Comparison of ENCODE assay signal across 8 cellular contexts in genomic region chr18:63367241-63367953, GRCh38. TPM values are rescaled to one million over a fixed set of nuclear protein-coding genes. Genes with fewer than 3 reads are reported as not detected.
DNase-seq lines count a peak whose midpoint lies in the region; ATAC-seq and TF ChIP-seq lines count a peak whose summit lies in the region.

No MANE protein-coding gene starts in this region.

- 0% methylated on average over 4 to 8 of the region's 66 CpGs for WGBS in esophagus squamous epithelium, 2 donors

- DNase-seq in DMS79 (lab: John Stamatoyannopoulos, UW) (peak; percentile 95), KBM-7 (peak; percentile 98), Panc1 (ENCODE audit: low read depth, low spot score) (peak; percentile 89), activated T-helper 1 cell treated with Interleukin-2 at 50 U/mL for 16 hours (ENCODE audit: low read depth) (peak; percentile 69), esophagus squamous epithelium (lab: John Stamatoyannopoulos, UW) (peak; percentile 43)
- DNase-seq in stimulated activated CD8-positive, alpha-beta memory T cell treated with anti-CD3 and anti-CD28 coated beads, Interleukin-7, amount 100 ng/mL, for 4 hours (ENCODE audit: low read depth in 2 of 2): peak; percentile 39 to 78

- H3K4me1 ChIP-seq in Panc1 (ENCODE audit: control insufficient read depth, insufficient read depth, low read length) (peaks cover 4% of the 10 kb centered on the region), esophagus squamous epithelium (peaks cover 0 to 35% (median 6%) of the 10 kb centered on the region in 3 donors), muscle layer of duodenum (ENCODE audit: control insufficient read depth in 1 of 2, insufficient read depth in 2 of 2, low read length in 2 of 2) (peaks cover 0 to 6% of the 10 kb centered on the region in 2 donors)

- no TSS peak for BruUV-seq in Panc1 (replicated peaks; lab: Mats Ljungman, UMichigan)

- CTCF ChIA-PET in Panc1 (lab: Charles Lee): no interaction called here

- peaks cover 2% of the 10 kb centered on the region; the same call in 1 of the 2 replicates for H3K36me3 ChIP-seq in Panc1 (ENCODE audit: control insufficient read depth, insufficient read depth, low read length)
- H3K36me3 ChIP-seq in esophagus squamous epithelium: peaks cover 0 to 6% (median 0%) of the 10 kb centered on the region in 3 donors
- H3K36me3 ChIP-seq in muscle layer of duodenum (ENCODE audit: control insufficient read depth in 1 of 2, insufficient read depth in 2 of 2, low read length in 2 of 2): peaks cover 2 to 4% of the 10 kb centered on the region in 2 donors

- POLR2A ChIA-PET in Panc1 (lab: Charles Lee): interaction anchor here (0.7 kb wide), 1 partner anchor 419 kb away, joined by 7 read pairs; no protein-coding TSS in a partner anchor

- in situ Hi-C loops in KBM-7 (cut with MboI; ENCODE audit: low pct_unique_long_range_greater_than_20kb, low sequenced_read_pairs): no loop called here
- in situ Hi-C loops in Panc1 (cut with HindIII; ENCODE audit: low pct_unique_long_range_greater_than_20kb, low sequenced_read_pairs): no loop called here

- intact Hi-C loops in Panc1 (cut with micrococcal nuclease; ENCODE audit: unreplicated experiment): no loop called here
- intact Hi-C loops in esophagus squamous epithelium (cut with DNase I): loop anchor here (5.0 kb wide), 1 partner anchor 70 kb away; no protein-coding TSS in a partner anchor

- ATAC-seq in GM21723 (IDR thresholded peaks at IDR 0.05; ENCODE audit: unreplicated experiment): peak; percentile 90
- ATAC-seq in Panc1: peak; percentile 97

- H3K4me3 ChIP-seq in Panc1 (ENCODE audit: low read depth in 2 of 2, low read length in 2 of 2): peak overlapping the region; percentile 87 to 89
- H3K4me3 ChIP-seq in esophagus squamous epithelium: peak overlapping the region; percentile 81 to 98 (median 88)
- H3K4me3 ChIP-seq in muscle layer of duodenum (ENCODE audit: low read depth in 1 of 2, low read length in 2 of 2): peak overlapping the region; percentile 92 to 97

- H3K9me3 ChIP-seq in Panc1 (ENCODE audit: control insufficient read depth, insufficient read depth, low read depth, low read length) (no peaks in the 10 kb centered on the region), esophagus squamous epithelium (no peaks in the 10 kb centered on the region), muscle layer of duodenum (ENCODE audit: control insufficient read depth in 1 of 2, low read length in 2 of 2) (no peaks in the 10 kb centered on the region)

- peak in 2 of 4 donors; percentile 84 to 87 for TF ChIP-seq POLR2A in esophagus squamous epithelium (IDR thresholded peaks at IDR 0.05)

- H3K27me3 ChIP-seq in Panc1 (ENCODE audit: control insufficient read depth, insufficient read depth, low read length) (no peaks in the 10 kb centered on the region), esophagus squamous epithelium (no peaks in the 10 kb centered on the region), muscle layer of duodenum (ENCODE audit: low read depth, low read length) (no peaks in the 10 kb centered on the region)

- TF ChIP-seq CTCF in Panc1 (IDR thresholded peaks at IDR 0.05): no peak
- peak in 1 of 6 experiments; percentile 3 for TF ChIP-seq CTCF in esophagus squamous epithelium (IDR thresholded peaks at IDR 0.05)

- peak overlapping the region; percentile 81 for H3K27ac ChIP-seq in Panc1 (ENCODE audit: low read length)
- H3K27ac ChIP-seq in esophagus squamous epithelium: peak overlapping the region; percentile 95 to 99 (median 98)
- peak overlapping the region; percentile 91 for H3K27ac ChIP-seq in muscle layer of duodenum (ENCODE audit: low read length)

RNA-seq across cellular contexts. Expression of gene KDSR, which starts 0.4 kb away (rescaled TPM):
- total RNA-seq in Panc1 (2021; ENCODE audit: unreplicated experiment) (29.8 TPM), esophagus squamous epithelium (10 to 100 TPM; 20.8 to 42.3 (median 23.0) TPM)
- polyA plus RNA-seq in Panc1 (2012; ENCODE audit: insufficient read length): 24.2 TPM

RNA-seq across cellular contexts. Expression of gene BCL2, which starts 47.8 kb away (rescaled TPM):
- total RNA-seq in Panc1 (2021; ENCODE audit: unreplicated experiment) (0.72 TPM), esophagus squamous epithelium (10 to 100 TPM in 1 of 4 donors, 1 to 10 TPM in 3; 3.1 to 17.4 (median 4.2) TPM)
- 0.31 TPM for polyA plus RNA-seq in Panc1 (2012; ENCODE audit: insufficient read length)

RNA-seq across cellular contexts. Expression of gene VPS4B, which starts 54.9 kb away (rescaled TPM):
- total RNA-seq in Panc1 (2021; ENCODE audit: unreplicated experiment) (44.5 TPM), esophagus squamous epithelium (10 to 100 TPM; 68.5 to 92.1 (median 76.5) TPM)
- 26.7 TPM for polyA plus RNA-seq in Panc1 (2012; ENCODE audit: insufficient read length)

Comparison
In these comparisons a context has a peak if more than half of its experiments do, and no peak if none do; other contexts are left out.
1. Peak in every context shown above with its lines: DNase-seq, ATAC-seq, H3K4me3 ChIP-seq and H3K27ac ChIP-seq.
2. DNase-seq: peak in every context shown above with its lines; median percentile 98 in KBM-7; 95 in DMS79; 89 in Panc1; 69 in activated T-helper 1 cell treated with Interleukin-2 at 50 U/mL for 16 hours; 58 in stimulated activated CD8-positive, alpha-beta memory T cell treated with anti-CD3 and anti-CD28 coated beads, Interleukin-7, amount 100 ng/mL, for 4 hours; 43 in esophagus squamous epithelium.